In genomic region chr2:69195706-69196105, GRCh38 we compare ENCODE assay signal across 10 cellular contexts.
"Had no signal": no experiment of that assay in that cellular context is flagged by ENCODE, and none has a peak within 500 bp of the region (broad histone marks: within the 10 kb centered on the region; RNA-seq: fewer than 3 reads in every experiment).

No MANE protein-coding gene starts in this region.

- H3K27me3 ChIP-seq: pancreas had no signal

- H3K4me3 ChIP-seq: pancreas had no signal

- H3K36me3 ChIP-seq: pancreas had no signal

- H3K27ac ChIP-seq: pancreas had no signal

- FAIRE-seq: bronchial epithelial cell, pancreas had no signal

- H3K9me3 ChIP-seq: pancreas had no signal

- DNase-seq: activated CD4-positive, alpha-beta T cell treated with anti-CD3 and anti-CD28 coated beads, Interleukin-2, amount 10 ng/mL, durations not matched to agents 7 days and 5 days; activated naive CD4-positive, alpha-beta T cell; activated naive CD8-positive, alpha-beta T cell treated with anti-CD3 and anti-CD28 coated beads, Interleukin-2, amount 10 ng/mL, durations not matched to agents 7 days and 5 days; aorta; erythroblast; stimulated activated CD4-positive, alpha-beta T cell treated with anti-CD3 and anti-CD28 coated beads, Interleukin-15, amount 100 ng/mL, for 24 hours; stimulated activated CD4-positive, alpha-beta T cell treated with anti-CD3 and anti-CD28 coated beads, Interleukin-4, amount 100 ng/mL, for 1 hour; stimulated activated naive B cell treated with anti-CD40 and anti-IgM and Interleukin-4, amounts not matched to agents 10 μg/mL and 1 μg/mL and 100 μg/mL, for 72 hours had no signal

- H3K4me1 ChIP-seq: pancreas had no signal

- ATAC-seq: stimulated activated naive B cell treated with anti-CD40 and anti-IgM and Interleukin-4, amounts not matched to agents 10 μg/mL and 1 μg/mL and 100 μg/mL, for 72 hours had no signal
